25 cellular contexts compared by ENCODE assay signal in the genomic region with DNA sequence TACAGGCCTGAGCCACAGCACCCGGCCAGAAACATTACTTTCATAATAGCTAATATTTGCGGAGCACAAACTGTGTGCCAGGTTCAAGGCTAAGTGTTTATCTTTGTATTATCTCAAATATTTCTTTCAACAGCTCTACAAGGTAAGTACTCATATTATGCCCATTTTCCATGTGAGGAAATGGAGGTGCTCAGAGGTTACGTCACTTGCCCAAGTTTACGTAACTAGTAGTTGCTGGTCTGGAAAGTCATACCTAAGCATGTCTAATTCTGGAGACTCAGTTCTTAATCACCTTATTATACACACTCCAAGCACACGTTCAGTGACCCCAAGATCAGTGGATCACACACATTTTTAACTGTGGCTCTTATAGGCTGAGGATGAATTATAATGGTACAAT.
"Had no signal": no experiment of that assay in that cellular context is flagged by ENCODE, and none has a peak within 500 bp of the region (broad histone marks: within the 10 kb centered on the region; RNA-seq: fewer than 3 reads in every experiment).

No MANE protein-coding gene starts in this region.

- ATAC-seq: effector memory CD8-positive, alpha-beta T cell; foreskin keratinocyte; gastroesophageal sphincter; heart left ventricle; left colon; left lobe of liver; left ventricle myocardium superior; naive thymus-derived CD4-positive, alpha-beta T cell had no signal

- H3K9me3 Mint-ChIP-seq: effector memory CD8-positive, alpha-beta T cell; endodermal cell; immature natural killer cell had no signal

- H3K36me3 ChIP-seq: colonic mucosa, esophagus muscularis mucosa, gastroesophageal sphincter, heart left ventricle had no signal

- H3K27me3 ChIP-seq: colonic mucosa, esophagus muscularis mucosa, foreskin keratinocyte, gastroesophageal sphincter, heart left ventricle, hepatocyte had no signal

- H3K27ac Mint-ChIP-seq: dendritic cell treated with granulocyte-macrophage colony-stimulating factor and Interleukin-4, amounts not matched to agents 40 ng/mL and 50 ng/mL, for 4 days; effector memory CD8-positive, alpha-beta T cell; endodermal cell; immature natural killer cell; memory B cell; naive thymus-derived CD4-positive, alpha-beta T cell had no signal

- H3K4me1 ChIP-seq: colonic mucosa, esophagus muscularis mucosa, foreskin keratinocyte, gastroesophageal sphincter, heart left ventricle had no signal

- H3K4me3 Mint-ChIP-seq: dendritic cell treated with granulocyte-macrophage colony-stimulating factor and Interleukin-4, amounts not matched to agents 40 ng/mL and 50 ng/mL, for 4 days; effector memory CD8-positive, alpha-beta T cell; endodermal cell; immature natural killer cell; memory B cell; naive thymus-derived CD4-positive, alpha-beta T cell had no signal

- H3K36me3 Mint-ChIP-seq: memory B cell had no signal

- H3K27me3 Mint-ChIP-seq: dendritic cell treated with granulocyte-macrophage colony-stimulating factor and Interleukin-4, amounts not matched to agents 40 ng/mL and 50 ng/mL, for 4 days had no signal

- H3K4me3 ChIP-seq: colonic mucosa, esophagus muscularis mucosa, gastroesophageal sphincter, heart left ventricle, hepatocyte, lung had no signal

- DNase-seq: colonic mucosa; cortex of kidney; effector CD8-positive, alpha-beta T cell; effector memory CD8-positive, alpha-beta T cell; endodermal cell; foreskin keratinocyte; heart left ventricle; hypothalamus; immature natural killer cell; islet precursor cell; kidney; kidney glomerular epithelial cell; left colon; left ventricle myocardium superior; mammary epithelial cell; mesendoderm; midbrain; naive thymus-derived CD4-positive, alpha-beta T cell had no signal

- H3K27ac ChIP-seq: colonic mucosa, esophagus muscularis mucosa, foreskin keratinocyte, gastroesophageal sphincter, heart left ventricle, hepatocyte had no signal

- H3K4me1 Mint-ChIP-seq: endodermal cell; immature natural killer cell; memory B cell; naive thymus-derived CD4-positive, alpha-beta T cell had no signal

- H3K9me3 ChIP-seq: colonic mucosa, esophagus muscularis mucosa had no signal
